Comparison of ENCODE assay signal across 23 cellular contexts in genomic region chr19:28511655-28512054, GRCh38.
"Had no signal": no experiment of that assay in that cellular context is flagged by ENCODE, and none has a peak within 500 bp of the region (broad histone marks: within the 10 kb centered on the region; RNA-seq: fewer than 3 reads in every experiment).

No MANE protein-coding gene starts in this region.

- DNase-seq: colonic mucosa; cortex of kidney; effector CD8-positive, alpha-beta T cell; effector memory CD8-positive, alpha-beta T cell; endodermal cell; erythroblast; esophagus squamous epithelium; foreskin fibroblast; foreskin melanocyte; heart right ventricle; hippocampal formation; left cardiac atrium; left lung; left ventricle myocardium superior; lower lobe of right lung; mesenchymal stem cell; mucosa of descending colon had no signal

- FAIRE-seq: endometrium, islet of Langerhans, keratinocyte had no signal

- H3K4me3 ChIP-seq: colonic mucosa, esophagus squamous epithelium, gastroesophageal sphincter, heart right ventricle, left lung, lower lobe of right lung, mucosa of descending colon had no signal

- H3K4me1 ChIP-seq: colonic mucosa, esophagus squamous epithelium, gastroesophageal sphincter, heart right ventricle, left lung, lower lobe of right lung had no signal

- H3K27ac ChIP-seq: colonic mucosa, epithelial cell of prostate, esophagus squamous epithelium, gastroesophageal sphincter, heart right ventricle, left lung, lower lobe of right lung had no signal

- H3K27me3 ChIP-seq: colonic mucosa, esophagus squamous epithelium, gastroesophageal sphincter, left lung had no signal

- H3K9me3 ChIP-seq: colonic mucosa, gastroesophageal sphincter, heart right ventricle, left lung, lower lobe of right lung, mucosa of descending colon had no signal

- H3K36me3 ChIP-seq: colonic mucosa, esophagus squamous epithelium, gastroesophageal sphincter, heart right ventricle, left lung, lower lobe of right lung had no signal

- ATAC-seq: effector memory CD8-positive, alpha-beta T cell; esophagus mucosa; gastroesophageal sphincter; heart right ventricle; left cardiac atrium; left lung; left ventricle myocardium superior; lower lobe of right lung; mucosa of descending colon had no signal
